Comparison of ENCODE assay signal across 13 cellular contexts in the genomic region with DNA sequence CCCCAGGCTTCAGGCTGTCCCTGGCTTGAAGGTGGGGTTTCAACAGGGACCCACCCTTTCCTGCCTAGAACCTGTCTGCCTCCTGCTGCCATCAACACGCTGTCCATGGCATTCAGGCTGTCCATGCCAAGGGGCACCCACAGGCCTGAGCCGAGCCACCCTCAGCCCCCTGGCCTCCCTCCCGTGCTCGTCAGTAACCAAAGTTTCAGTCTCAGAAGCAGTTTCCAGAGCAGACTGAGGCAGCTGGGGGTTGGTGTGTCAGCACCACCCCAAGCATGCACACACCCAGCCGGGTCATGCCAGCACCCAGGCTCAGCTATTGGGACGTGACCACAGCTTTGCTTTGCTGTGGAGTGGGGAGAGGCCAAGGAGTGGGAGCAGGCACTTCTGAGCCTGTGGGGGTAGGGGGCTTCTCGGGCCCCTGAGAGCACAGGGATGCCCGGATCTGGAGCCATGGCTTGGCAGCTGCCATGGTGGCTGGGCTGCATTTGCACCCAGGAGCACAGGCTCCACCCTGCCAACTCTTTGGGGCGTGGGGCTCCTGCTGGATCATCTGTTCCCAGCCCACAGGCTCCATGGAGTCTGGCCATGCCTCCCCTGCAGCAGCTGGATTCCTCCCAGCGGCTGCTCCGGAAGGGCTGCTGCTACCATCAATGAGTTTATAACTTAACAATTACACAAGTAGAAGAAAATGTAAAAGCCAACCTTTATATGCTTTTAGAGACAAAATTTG.
"Had no signal": no experiment of that assay in that cellular context is flagged by ENCODE, and none has a peak within 500 bp of the region (broad histone marks: within the 10 kb centered on the region; RNA-seq: fewer than 3 reads in every experiment).

No MANE protein-coding gene starts in this region.

- H3K27ac ChIP-seq: dorsolateral prefrontal cortex, prostate gland, sigmoid colon, testis had no signal

- H3K27me3 ChIP-seq: sigmoid colon, testis had no signal

- DNase-seq: activated CD4-positive, alpha-beta T cell treated with anti-CD3 and anti-CD28 coated beads, Interleukin-2, amount 50 U/mL, for 4 hours; activated CD8-positive, alpha-beta memory T cell treated with anti-CD3 and anti-CD28 coated beads, Interleukin-2, amount 10 ng/mL, durations not matched to agents 7 days and 5 days; activated effector memory CD4-positive, alpha-beta T cell treated with anti-CD3 and anti-CD28 coated beads, Interleukin-2, amount 50 U/mL, for 16 hours; activated naive CD8-positive, alpha-beta T cell treated with anti-CD3 and anti-CD28 coated beads for 36 hours; activated T-cell treated with anti-CD3 and anti-CD28 coated beads, Interleukin-2, amount 50 U/mL, for 4 hours; dorsolateral prefrontal cortex; glutamatergic neuron; immature natural killer cell; left cardiac atrium; sigmoid colon; stimulated activated CD4-positive, alpha-beta T cell treated with anti-CD3 and anti-CD28 coated beads, Interleukin-2, amount 100 ng/mL, for 48 hours; testis had no signal

- ATAC-seq: activated CD8-positive, alpha-beta memory T cell treated with anti-CD3 and anti-CD28 coated beads, Interleukin-2, amount 10 ng/mL, durations not matched to agents 7 days and 5 days; activated T-cell treated with anti-CD3 and anti-CD28 coated beads, Interleukin-2, amount 50 U/mL, for 4 hours had no signal

- H3K36me3 ChIP-seq: prostate gland, sigmoid colon had no signal

- H3K9me3 ChIP-seq: prostate gland, sigmoid colon, testis had no signal

- H3K4me3 ChIP-seq: dorsolateral prefrontal cortex, prostate gland, sigmoid colon, testis had no signal

- H3K4me1 ChIP-seq: prostate gland, testis had no signal
